Comparison of ENCODE assay signal across 33 cellular contexts in genomic region chr4:16938641-16939040, GRCh38. TPM values are rescaled to one million over a fixed set of nuclear protein-coding genes. Genes with fewer than 3 reads are reported as not detected.
"Had no signal": no experiment of that assay in that cellular context is flagged by ENCODE, and none has a peak within 500 bp of the region (broad histone marks: within the 10 kb centered on the region; RNA-seq: fewer than 3 reads in every experiment).

No MANE protein-coding gene starts in this region.

- H3K4me1 Mint-ChIP-seq: activated B cell treated with CpG ODN at 0.5 μM for 24 hours; activated CD4-positive, alpha-beta memory T cell treated with anti-CD3 and anti-CD28 coated beads, Interleukin-2, amount 10 ng/mL, durations not matched to agents 7 days and 5 days; activated CD4-positive, alpha-beta T cell treated with anti-CD3 and anti-CD28 coated beads, Interleukin-2, amount 10 ng/mL, durations not matched to agents 7 days and 5 days; central memory CD8-positive, alpha-beta T cell; endodermal cell; T-helper 17 cell had no signal

- H3K9me3 Mint-ChIP-seq: activated CD4-positive, alpha-beta memory T cell treated with anti-CD3 and anti-CD28 coated beads, Interleukin-2, amount 10 ng/mL, durations not matched to agents 7 days and 5 days; activated CD4-positive, alpha-beta T cell treated with anti-CD3 and anti-CD28 coated beads, Interleukin-2, amount 10 ng/mL, durations not matched to agents 7 days and 5 days; central memory CD8-positive, alpha-beta T cell had no signal

- ATAC-seq: activated CD4-positive, CD25-positive, alpha-beta regulatory T cell treated with anti-CD3 and anti-CD28 coated beads, Interleukin-2, amount 50 U/mL, for 24 hours; activated T-cell treated with anti-CD3 and anti-CD28 coated beads, Interleukin-2, amount 50 U/mL, for 72 hours; esophagus mucosa; gastrocnemius medialis; T-helper 17 cell had no signal

- H3K4me3 ChIP-seq: coronary artery, dorsolateral prefrontal cortex, gastrocnemius medialis had no signal

- H3K27me3 ChIP-seq: brain microvascular endothelial cell, dorsolateral prefrontal cortex, gastrocnemius medialis had no signal

- H3K27ac ChIP-seq: brain microvascular endothelial cell, coronary artery, dorsolateral prefrontal cortex, gastrocnemius medialis, WERI-Rb-1 had no signal

- H3K27me3 Mint-ChIP-seq: activated B cell treated with CpG ODN at 0.5 μM for 24 hours; activated CD4-positive, alpha-beta memory T cell treated with anti-CD3 and anti-CD28 coated beads, Interleukin-2, amount 10 ng/mL, durations not matched to agents 7 days and 5 days; dendritic cell treated with granulocyte-macrophage colony-stimulating factor and Interleukin-4, amounts not matched to agents 40 ng/mL and 50 ng/mL, for 4 days; T-helper 17 cell had no signal

- DNase-seq: activated B cell treated with CpG ODN at 0.5 μM for 24 hours; activated CD4-positive, alpha-beta memory T cell treated with anti-CD3 and anti-CD28 coated beads, Interleukin-2, amount 10 ng/mL, durations not matched to agents 7 days and 5 days; activated CD4-positive, alpha-beta T cell treated with anti-CD3 and anti-CD28 coated beads, Interleukin-2, amount 10 ng/mL, durations not matched to agents 7 days and 5 days; activated CD4-positive, alpha-beta T cell treated with anti-CD3 and anti-CD28 coated beads, Interleukin-2, amount 50 U/mL, for 4 hours; activated CD8-positive, alpha-beta memory T cell treated with anti-CD3 and anti-CD28 coated beads, Interleukin-2, amount 50 U/mL, for 48 hours; activated effector memory CD4-positive, alpha-beta T cell treated with Interleukin-2 at 50 U/mL for 16 hours; activated gamma-delta T cell treated with Interleukin-2 at 50 U/mL for 16 hours; activated naive CD4-positive, alpha-beta T cell treated with anti-CD3 and anti-CD28 coated beads, Interleukin-2, amount 50 U/mL, for 16 hours; activated naive CD4-positive, alpha-beta T cell treated with Interleukin-2 at 50 U/mL for 16 hours; activated T-cell treated with anti-CD3 and anti-CD28 coated beads for 4 hours; activated T-cell treated with anti-CD3 and anti-CD28 coated beads, Interleukin-2, amount 50 U/mL, for 24 hours; activated T-cell treated with anti-CD3 and anti-CD28 coated beads, Interleukin-2, amount 50 U/mL, for 72 hours; amniotic stem cell; anterior cingulate cortex; brain microvascular endothelial cell; dorsolateral prefrontal cortex; effector memory CD4-positive, alpha-beta T cell; endodermal cell; foreskin fibroblast; gastrocnemius medialis; glutamatergic neuron; T-helper 1 cell; T-helper 17 cell; T1000; WERI-Rb-1 had no signal

- H3K36me3 Mint-ChIP-seq: activated naive CD8-positive, alpha-beta T cell had no signal

- H3K9me3 ChIP-seq: gastrocnemius medialis had no signal

- H3K36me3 ChIP-seq: brain microvascular endothelial cell, gastrocnemius medialis, WERI-Rb-1 had no signal

- H3K4me1 ChIP-seq: gastrocnemius medialis had no signal

- H3K4me3 Mint-ChIP-seq: activated B cell treated with CpG ODN at 0.5 μM for 24 hours; activated CD4-positive, alpha-beta memory T cell treated with anti-CD3 and anti-CD28 coated beads, Interleukin-2, amount 10 ng/mL, durations not matched to agents 7 days and 5 days; activated CD4-positive, alpha-beta T cell treated with anti-CD3 and anti-CD28 coated beads, Interleukin-2, amount 10 ng/mL, durations not matched to agents 7 days and 5 days; activated naive CD8-positive, alpha-beta T cell; activated T-cell treated with anti-CD3 and anti-CD28 coated beads, Interleukin-2, amount 50 U/mL, for 24 hours; activated T-cell treated with anti-CD3 and anti-CD28 coated beads, Interleukin-2, amount 50 U/mL, for 72 hours; central memory CD8-positive, alpha-beta T cell; dendritic cell treated with granulocyte-macrophage colony-stimulating factor and Interleukin-4, amounts not matched to agents 40 ng/mL and 50 ng/mL, for 4 days; endodermal cell; T-helper 17 cell; T-helper 2 cell treated with Interferon-gamma antibody and Interleukin-4, amounts not matched to agents 5 μg/mL and 100 μg/mL, for 36 hours had no signal

- H3K27ac Mint-ChIP-seq: activated B cell treated with CpG ODN at 0.5 μM for 24 hours; activated CD4-positive, alpha-beta memory T cell treated with anti-CD3 and anti-CD28 coated beads, Interleukin-2, amount 10 ng/mL, durations not matched to agents 7 days and 5 days; activated CD4-positive, alpha-beta T cell treated with anti-CD3 and anti-CD28 coated beads, Interleukin-2, amount 10 ng/mL, durations not matched to agents 7 days and 5 days; activated naive CD8-positive, alpha-beta T cell; activated T-cell treated with anti-CD3 and anti-CD28 coated beads, Interleukin-2, amount 50 U/mL, for 24 hours; activated T-cell treated with anti-CD3 and anti-CD28 coated beads, Interleukin-2, amount 50 U/mL, for 72 hours; dendritic cell treated with granulocyte-macrophage colony-stimulating factor and Interleukin-4, amounts not matched to agents 40 ng/mL and 50 ng/mL, for 4 days; endodermal cell; T-helper 17 cell; T-helper 2 cell treated with Interferon-gamma antibody and Interleukin-4, amounts not matched to agents 5 μg/mL and 100 μg/mL, for 36 hours had no signal

RNA-seq across cellular contexts. Expression of gene LDB2, which starts 40.2 kb away (rescaled TPM):
- total RNA-seq: activated B cell treated with CpG ODN at 0.5 μM for 24 hours; activated CD4-positive, alpha-beta memory T cell treated with anti-CD3 and anti-CD28 coated beads, Interleukin-2, amount 10 ng/mL, durations not matched to agents 7 days and 5 days; activated CD4-positive, alpha-beta T cell treated with anti-CD3 and anti-CD28 coated beads, Interleukin-2, amount 10 ng/mL, durations not matched to agents 7 days and 5 days; activated T-cell treated with anti-CD3 and anti-CD28 coated beads, Interleukin-2, amount 50 U/mL, for 72 hours; bronchial epithelial cell; T-helper 17 cell had no signal
